ENCODE assay signal across 8 cellular contexts in genomic region chr3:152270145-152270870, GRCh38. TPM values are rescaled to one million over a fixed set of nuclear protein-coding genes. Genes with fewer than 3 reads are reported as not detected.
DNase-seq lines count a peak whose midpoint lies in the region; ATAC-seq and TF ChIP-seq lines count a peak whose summit lies in the region.

No MANE protein-coding gene starts in this region.

- H3K27ac ChIP-seq in C4-2B (peak overlapping the region; percentile 93), right cardiac atrium (ENCODE audit: low read length) (peak overlapping the region; percentile 100)

- H3K27me3 Mint-ChIP-seq in activated T-helper 17 cell treated with anti-CD3 and anti-CD28 coated beads, Interleukin-2, amount 50 U/mL, for 72 hours, result no peaks in the 10 kb centered on the region

- H3K27me3 ChIP-seq in right cardiac atrium (ENCODE audit: control insufficient read depth, insufficient read depth) (no peaks in the 10 kb centered on the region), skeletal muscle satellite cell (ENCODE audit: control insufficient read depth, insufficient read depth, low read length) (no peaks in the 10 kb centered on the region)

- H3K9me3 ChIP-seq in right cardiac atrium (ENCODE audit: control insufficient read depth, low read length), result no peaks in the 10 kb centered on the region
- H3K9me3 ChIP-seq in skeletal muscle satellite cell (replicated peaks; ENCODE audit: low read length), result no peaks in the 10 kb centered on the region

- no peaks in the 10 kb centered on the region for H3K9me3 Mint-ChIP-seq in activated T-helper 17 cell treated with anti-CD3 and anti-CD28 coated beads, Interleukin-2, amount 50 U/mL, for 72 hours

- H3K4me2 ChIP-seq in skeletal muscle satellite cell (ENCODE audit: low read length), result peak overlapping the region; percentile 95

- peak overlapping the region; percentile 88 for H3K27ac Mint-ChIP-seq in activated T-helper 17 cell treated with anti-CD3 and anti-CD28 coated beads, Interleukin-2, amount 50 U/mL, for 72 hours

- peaks cover 59% of the 10 kb centered on the region for H3K36me3 Mint-ChIP-seq in activated T-helper 17 cell treated with anti-CD3 and anti-CD28 coated beads, Interleukin-2, amount 50 U/mL, for 72 hours (ENCODE audit: low read depth)

- H3K4me1 Mint-ChIP-seq in activated T-helper 17 cell treated with anti-CD3 and anti-CD28 coated beads, Interleukin-2, amount 50 U/mL, for 72 hours, result peaks cover 31% of the 10 kb centered on the region

- H3K36me3 ChIP-seq in skeletal muscle satellite cell (ENCODE audit: insufficient read depth, low read length), result peaks cover 4% of the 10 kb centered on the region

- no peak for DNase-seq in Jurkat, Clone E6-1 (ENCODE audit: low read depth, low spot score)
- DNase-seq in right cardiac atrium, result no peak
- no peak for DNase-seq in cerebellar cortex (ENCODE audit: low spot score)

- TF ChIP-seq CTCF in C4-2B (conservative IDR thresholded peaks at IDR 0.05), result no peak

- no peak for ATAC-seq in activated T-helper 17 cell treated with anti-CD3 and anti-CD28 coated beads, Interleukin-2, amount 50 U/mL, for 72 hours (replicated peaks)
- ATAC-seq in right cardiac atrium (peak in 1 of 2 donors; percentile 12), HG02870 (IDR thresholded peaks at IDR 0.05; ENCODE audit: unreplicated experiment) (no peak), HG02610 (IDR thresholded peaks at IDR 0.05; ENCODE audit: unreplicated experiment) (no peak)

- peak overlapping the region; percentile 98 for H3K9ac ChIP-seq in skeletal muscle satellite cell (ENCODE audit: low read depth, low read length)

- H3K4me3 Mint-ChIP-seq in activated T-helper 17 cell treated with anti-CD3 and anti-CD28 coated beads, Interleukin-2, amount 50 U/mL, for 72 hours, result peak overlapping the region; percentile 87

- intact Hi-C loops in right cardiac atrium (cut with DNase I), result loop anchor here in 1 of 4 donors (10.0 kb wide), 1 partner anchor 54 kb away; no protein-coding TSS in a partner anchor

- WGBS in right cardiac atrium, result under 1% methylated on average over 9 of the region's 9 CpGs

- H3K4me1 ChIP-seq in right cardiac atrium (ENCODE audit: control insufficient read depth, insufficient read depth, low read length), result peaks cover 7% of the 10 kb centered on the region
- H3K4me1 ChIP-seq in skeletal muscle satellite cell (ENCODE audit: control insufficient read depth, insufficient read depth, low read length), result peaks cover 46% of the 10 kb centered on the region

- H3K4me3 ChIP-seq in Jurkat, Clone E6-1 (ENCODE audit: low read length), result peak overlapping the region; percentile 87
- H3K4me3 ChIP-seq in right cardiac atrium (ENCODE audit: low read length), result peak overlapping the region; percentile 70
- H3K4me3 ChIP-seq in skeletal muscle satellite cell (ENCODE audit: low read length), result peak overlapping the region; percentile 91

RNA-seq across cellular contexts. Expression of gene MBNL1, which starts 1.6 kb away (rescaled TPM):
- polyA plus RNA-seq in Jurkat, Clone E6-1 (2012; ENCODE audit: insufficient read depth, insufficient read length), result 69.0 TPM
- total RNA-seq in activated T-helper 17 cell treated with anti-CD3 and anti-CD28 coated beads, Interleukin-2, amount 50 U/mL, for 72 hours, result 100 to 1,000 TPM; 322 to 452 TPM
- total RNA-seq in right cardiac atrium, result 100 to 1,000 TPM; 142 to 160 (median 154) TPM
- polyA plus RNA-seq in right cardiac atrium, result 52.7 TPM
- total RNA-seq in skeletal muscle satellite cell (2012; rRNA removed), result 171 and 173 TPM in 2 replicates
